In genomic region chr7:37215524-37215923, GRCh38 we compare ENCODE assay signal across 25 cellular contexts.
DNase-seq lines count a peak whose midpoint lies in the region; ATAC-seq and TF ChIP-seq lines count a peak whose summit lies in the region.
"Had no signal": no experiment of that assay in that cellular context is flagged by ENCODE, and none has a peak within 500 bp of the region (broad histone marks: within the 10 kb centered on the region; RNA-seq: fewer than 3 reads in every experiment).

No MANE protein-coding gene starts in this region.

- no peak overlapping the region for H4K91ac ChIP-seq in trophoblast cell (ENCODE audit: low read depth, low read length)

- no peak overlapping the region for H2BK12ac ChIP-seq in trophoblast cell (ENCODE audit: low read length)

- H3K18ac ChIP-seq in trophoblast cell (ENCODE audit: low read length): no peak overlapping the region

- H2BK120ac ChIP-seq in trophoblast cell (ENCODE audit: insufficient read depth, low read length, poor library complexity): no peak overlapping the region

- H3K4me3 ChIP-seq in CD8-positive, alpha-beta memory T cell (ENCODE audit: low read length): no peak overlapping the region
- H3K4me3 ChIP-seq in trophoblast cell (ENCODE audit: low read depth, low read length): no peak overlapping the region
- H3K4me3 ChIP-seq: GM12878, right atrium auricular region, spleen, suprapubic skin had no signal

- no peaks in the 10 kb centered on the region for H3K9me3 Mint-ChIP-seq in T-helper 2 cell treated with Interferon-gamma antibody and Interleukin-4, amounts not matched to agents 5 μg/mL and 100 μg/mL, for 36 hours
- H3K9me3 Mint-ChIP-seq in CD8-positive, alpha-beta memory T cell: no peaks in the 10 kb centered on the region
- no peaks in the 10 kb centered on the region for H3K9me3 Mint-ChIP-seq in central memory CD8-positive, alpha-beta T cell
- H3K9me3 Mint-ChIP-seq in nephron (no peaks in the 10 kb centered on the region), chondrocyte (ENCODE audit: low read depth) (no peaks in the 10 kb centered on the region)
- H3K9me3 Mint-ChIP-seq: neural crest cell had no signal

- no peak overlapping the region for H4K8ac ChIP-seq in trophoblast cell (ENCODE audit: low read depth, low read length)

- no peak overlapping the region for H3K9ac ChIP-seq in trophoblast cell (ENCODE audit: low read length)
- H3K9ac ChIP-seq: parathyroid adenoma had no signal

- ATAC-seq in central memory CD8-positive, alpha-beta T cell (replicated peaks; ENCODE audit: extremely low read depth, poor library complexity, severe bottlenecking): no peak
- no peak for ATAC-seq in HG03354 (IDR thresholded peaks at IDR 0.05; ENCODE audit: poor library complexity, severe bottlenecking, unreplicated experiment)
- ATAC-seq: GM12878 had no signal

- DNase-seq in T-helper 2 cell treated with Interferon-gamma antibody and Interleukin-4, amounts not matched to agents 5 μg/mL and 100 μg/mL, for 36 hours (ENCODE audit: low spot score): no peak
- DNase-seq in T-helper 2 cell (no peak), chondrocyte (ENCODE audit: low spot score) (no peak), trophoblast cell (no peak)
- no peak for DNase-seq in CD8-positive, alpha-beta memory T cell
- no peak for DNase-seq in central memory CD8-positive, alpha-beta T cell (ENCODE audit: low spot score in 2 of 2)
- DNase-seq: activated CD4-positive, alpha-beta T cell treated with anti-CD3 and anti-CD28 coated beads for 48 hours; cerebellar nuclear complex; islet precursor cell; Kasumi-1; left ventricle myocardium superior; NCI-H1694; spleen; stimulated activated CD4-positive, alpha-beta T cell treated with anti-CD3 and anti-CD28 coated beads, Interleukin-2, amount 100 ng/mL, for 48 hours had no signal

- peaks cover 19% of the 10 kb centered on the region for H3K4me1 Mint-ChIP-seq in T-helper 2 cell treated with Interferon-gamma antibody and Interleukin-4, amounts not matched to agents 5 μg/mL and 100 μg/mL, for 36 hours (ENCODE audit: low read depth)
- H3K4me1 Mint-ChIP-seq in CD8-positive, alpha-beta memory T cell: peaks cover 4% of the 10 kb centered on the region in 3 donors
- peaks cover 12% of the 10 kb centered on the region for H3K4me1 Mint-ChIP-seq in central memory CD8-positive, alpha-beta T cell
- H3K4me1 Mint-ChIP-seq in nephron (peaks cover 61% of the 10 kb centered on the region), chondrocyte (ENCODE audit: low read depth) (peaks cover 12% of the 10 kb centered on the region)

- no peak overlapping the region for H3K4me3 Mint-ChIP-seq in T-helper 2 cell treated with Interferon-gamma antibody and Interleukin-4, amounts not matched to agents 5 μg/mL and 100 μg/mL, for 36 hours
- no peak overlapping the region for H3K4me3 Mint-ChIP-seq in CD8-positive, alpha-beta memory T cell
- H3K4me3 Mint-ChIP-seq in central memory CD8-positive, alpha-beta T cell: no peak overlapping the region
- H3K4me3 Mint-ChIP-seq in nephron: no peak overlapping the region
- no peak overlapping the region for H3K4me3 Mint-ChIP-seq in chondrocyte (ENCODE audit: unreplicated experiment)
- H3K4me3 Mint-ChIP-seq: neural crest cell had no signal

- peaks cover 54% of the 10 kb centered on the region for H3K36me3 Mint-ChIP-seq in T-helper 2 cell treated with Interferon-gamma antibody and Interleukin-4, amounts not matched to agents 5 μg/mL and 100 μg/mL, for 36 hours (ENCODE audit: low read depth)
- peaks cover 4 to 89% (median 16%) of the 10 kb centered on the region in 3 donors for H3K36me3 Mint-ChIP-seq in CD8-positive, alpha-beta memory T cell
- H3K36me3 Mint-ChIP-seq in central memory CD8-positive, alpha-beta T cell (ENCODE audit: insufficient read depth): peaks cover 19% of the 10 kb centered on the region
- H3K36me3 Mint-ChIP-seq in nephron (ENCODE audit: low read depth): no peaks in the 10 kb centered on the region
- no peaks in the 10 kb centered on the region for H3K36me3 Mint-ChIP-seq in chondrocyte (ENCODE audit: low read depth)

- no peaks in the 10 kb centered on the region for H3K27me3 ChIP-seq in CD8-positive, alpha-beta memory T cell (ENCODE audit: insufficient read depth, low read length, poor library complexity, severe bottlenecking)
- no peaks in the 10 kb centered on the region for H3K27me3 ChIP-seq in trophoblast cell (ENCODE audit: insufficient read depth, low read length)
- H3K27me3 ChIP-seq: right atrium auricular region, spleen, suprapubic skin had no signal

- WGBS in trophoblast cell (ENCODE audit: extremely low coverage, insufficient coverage, insufficient read length): no CpG with 5 or more reads among the region's 3 CpGs

- no peaks in the 10 kb centered on the region for H3K79me2 ChIP-seq in trophoblast cell (ENCODE audit: control insufficient read depth, insufficient read depth, low read length, poor library complexity)
- H3K79me2 ChIP-seq: parathyroid adenoma had no signal

- H3K27ac Mint-ChIP-seq in T-helper 2 cell treated with Interferon-gamma antibody and Interleukin-4, amounts not matched to agents 5 μg/mL and 100 μg/mL, for 36 hours: peak overlapping the region; percentile 28
- H3K27ac Mint-ChIP-seq in CD8-positive, alpha-beta memory T cell: peak overlapping the region in 6 of 8 donors; percentile 19 to 88 (median 50)
- H3K27ac Mint-ChIP-seq in central memory CD8-positive, alpha-beta T cell (ENCODE audit: low read depth): peak overlapping the region; percentile 82
- H3K27ac Mint-ChIP-seq in nephron: peak overlapping the region in 2 of 3 experiments; percentile 62 to 85
- no peak overlapping the region for H3K27ac Mint-ChIP-seq in chondrocyte (ENCODE audit: unreplicated experiment)

- no peaks in the 10 kb centered on the region for H3K79me1 ChIP-seq in trophoblast cell (ENCODE audit: low read length)

- no peaks in the 10 kb centered on the region for H3K9me3 ChIP-seq in CD8-positive, alpha-beta memory T cell (ENCODE audit: low read length)
- H3K9me3 ChIP-seq in trophoblast cell (ENCODE audit: insufficient read depth, low read depth, low read length): no peaks in the 10 kb centered on the region
- H3K9me3 ChIP-seq: right atrium auricular region, spleen, suprapubic skin had no signal

- no peak overlapping the region for H3K23ac ChIP-seq in trophoblast cell (ENCODE audit: low read length)

- POLR2A ChIA-PET in CD8-positive, alpha-beta memory T cell (lab: Charles Lee): no interaction called here

- H3K4ac ChIP-seq in trophoblast cell (ENCODE audit: low read depth, low read length): no peak overlapping the region

- no peak overlapping the region for H3K4me2 ChIP-seq in trophoblast cell (ENCODE audit: low read length)

- H2AK5ac ChIP-seq in trophoblast cell (ENCODE audit: low read length): no peak overlapping the region

- no peak overlapping the region for H3K14ac ChIP-seq in trophoblast cell (ENCODE audit: low read length)

- CTCF ChIA-PET in CD8-positive, alpha-beta memory T cell (lab: Charles Lee): interaction anchor here (0.7 to 1.2 kb wide), 2 partner anchors 19 to 770 kb away, joined by 3 to 4 read pairs; no protein-coding TSS in a partner anchor

- no peaks in the 10 kb centered on the region for H3K27me3 Mint-ChIP-seq in T-helper 2 cell treated with Interferon-gamma antibody and Interleukin-4, amounts not matched to agents 5 μg/mL and 100 μg/mL, for 36 hours (ENCODE audit: low read depth)
- no peaks in the 10 kb centered on the region for H3K27me3 Mint-ChIP-seq in CD8-positive, alpha-beta memory T cell
- H3K27me3 Mint-ChIP-seq in central memory CD8-positive, alpha-beta T cell: no peaks in the 10 kb centered on the region
- H3K27me3 Mint-ChIP-seq in nephron (ENCODE audit: low read depth) (peaks cover 6% of the 10 kb centered on the region), chondrocyte (ENCODE audit: low read depth) (peaks cover 9% of the 10 kb centered on the region)

- H4K12ac ChIP-seq in trophoblast cell (ENCODE audit: low read depth, low read length): no peak overlapping the region

- no peak overlapping the region for H2BK5ac ChIP-seq in trophoblast cell (ENCODE audit: low read depth, low read length, poor library complexity)

- TF ChIP-seq CTCF in nephron (IDR thresholded peaks at IDR 0.05; ENCODE audit: unreplicated experiment in 3 of 3): no peak
- no peak for TF ChIP-seq CTCF in chondrocyte (IDR thresholded peaks at IDR 0.05)

- peaks cover 5% of the 10 kb centered on the region for H3K36me3 ChIP-seq in CD8-positive, alpha-beta memory T cell (ENCODE audit: insufficient read depth, low read length)
- H3K36me3 ChIP-seq in trophoblast cell (ENCODE audit: control insufficient read depth in 1 of 2, insufficient read depth in 2 of 2, low read length in 2 of 2): peaks cover 5 to 19% of the 10 kb centered on the region in 2 experiments
- H3K36me3 ChIP-seq: right atrium auricular region, suprapubic skin had no signal

- no peak overlapping the region for H2AFZ ChIP-seq in trophoblast cell (ENCODE audit: insufficient read depth, low read length, poor library complexity)
- H2AFZ ChIP-seq: parathyroid adenoma had no signal

- H3K27ac ChIP-seq in CD8-positive, alpha-beta memory T cell (ENCODE audit: low read depth, low read length): no peak overlapping the region
- H3K27ac ChIP-seq in trophoblast cell (ENCODE audit: low read depth, low read length): no peak overlapping the region
- H3K27ac ChIP-seq: 22Rv1, C4-2B, epithelial cell of prostate, HL-60, parathyroid adenoma, right atrium auricular region, suprapubic skin had no signal

- H3K4me1 ChIP-seq in CD8-positive, alpha-beta memory T cell (ENCODE audit: insufficient read depth, low read length): no peaks in the 10 kb centered on the region
- peaks cover 0 to 3% of the 10 kb centered on the region in 2 experiments for H3K4me1 ChIP-seq in trophoblast cell (ENCODE audit: control insufficient read depth in 1 of 2, insufficient read depth in 2 of 2, low read length in 2 of 2)
- H3K4me1 ChIP-seq: parathyroid adenoma had no signal
